2 cellular contexts compared by ENCODE assay signal in genomic region chr7:159148430-159149395, GRCh38.
A peak's percentile ranks its signal among the peaks of the same experiment; 100 is the strongest.
TF ChIP-seq lines count a peak whose summit lies in the region.

No MANE protein-coding gene starts in this region.

TF ChIP-seq in GM23338, 12 proteins besides CTCF, POLR2A, EP300 and RAD21:
- no peak for TF ChIP-seq REST (IDR thresholded peaks at IDR 0.05; ENCODE audit: unreplicated experiment)
- TF ChIP-seq CREB1 (CRISPR knock-in tag; IDR thresholded peaks at IDR 0.05; ENCODE audit: low read depth): no peak
- TF ChIP-seq, protein P1, sequence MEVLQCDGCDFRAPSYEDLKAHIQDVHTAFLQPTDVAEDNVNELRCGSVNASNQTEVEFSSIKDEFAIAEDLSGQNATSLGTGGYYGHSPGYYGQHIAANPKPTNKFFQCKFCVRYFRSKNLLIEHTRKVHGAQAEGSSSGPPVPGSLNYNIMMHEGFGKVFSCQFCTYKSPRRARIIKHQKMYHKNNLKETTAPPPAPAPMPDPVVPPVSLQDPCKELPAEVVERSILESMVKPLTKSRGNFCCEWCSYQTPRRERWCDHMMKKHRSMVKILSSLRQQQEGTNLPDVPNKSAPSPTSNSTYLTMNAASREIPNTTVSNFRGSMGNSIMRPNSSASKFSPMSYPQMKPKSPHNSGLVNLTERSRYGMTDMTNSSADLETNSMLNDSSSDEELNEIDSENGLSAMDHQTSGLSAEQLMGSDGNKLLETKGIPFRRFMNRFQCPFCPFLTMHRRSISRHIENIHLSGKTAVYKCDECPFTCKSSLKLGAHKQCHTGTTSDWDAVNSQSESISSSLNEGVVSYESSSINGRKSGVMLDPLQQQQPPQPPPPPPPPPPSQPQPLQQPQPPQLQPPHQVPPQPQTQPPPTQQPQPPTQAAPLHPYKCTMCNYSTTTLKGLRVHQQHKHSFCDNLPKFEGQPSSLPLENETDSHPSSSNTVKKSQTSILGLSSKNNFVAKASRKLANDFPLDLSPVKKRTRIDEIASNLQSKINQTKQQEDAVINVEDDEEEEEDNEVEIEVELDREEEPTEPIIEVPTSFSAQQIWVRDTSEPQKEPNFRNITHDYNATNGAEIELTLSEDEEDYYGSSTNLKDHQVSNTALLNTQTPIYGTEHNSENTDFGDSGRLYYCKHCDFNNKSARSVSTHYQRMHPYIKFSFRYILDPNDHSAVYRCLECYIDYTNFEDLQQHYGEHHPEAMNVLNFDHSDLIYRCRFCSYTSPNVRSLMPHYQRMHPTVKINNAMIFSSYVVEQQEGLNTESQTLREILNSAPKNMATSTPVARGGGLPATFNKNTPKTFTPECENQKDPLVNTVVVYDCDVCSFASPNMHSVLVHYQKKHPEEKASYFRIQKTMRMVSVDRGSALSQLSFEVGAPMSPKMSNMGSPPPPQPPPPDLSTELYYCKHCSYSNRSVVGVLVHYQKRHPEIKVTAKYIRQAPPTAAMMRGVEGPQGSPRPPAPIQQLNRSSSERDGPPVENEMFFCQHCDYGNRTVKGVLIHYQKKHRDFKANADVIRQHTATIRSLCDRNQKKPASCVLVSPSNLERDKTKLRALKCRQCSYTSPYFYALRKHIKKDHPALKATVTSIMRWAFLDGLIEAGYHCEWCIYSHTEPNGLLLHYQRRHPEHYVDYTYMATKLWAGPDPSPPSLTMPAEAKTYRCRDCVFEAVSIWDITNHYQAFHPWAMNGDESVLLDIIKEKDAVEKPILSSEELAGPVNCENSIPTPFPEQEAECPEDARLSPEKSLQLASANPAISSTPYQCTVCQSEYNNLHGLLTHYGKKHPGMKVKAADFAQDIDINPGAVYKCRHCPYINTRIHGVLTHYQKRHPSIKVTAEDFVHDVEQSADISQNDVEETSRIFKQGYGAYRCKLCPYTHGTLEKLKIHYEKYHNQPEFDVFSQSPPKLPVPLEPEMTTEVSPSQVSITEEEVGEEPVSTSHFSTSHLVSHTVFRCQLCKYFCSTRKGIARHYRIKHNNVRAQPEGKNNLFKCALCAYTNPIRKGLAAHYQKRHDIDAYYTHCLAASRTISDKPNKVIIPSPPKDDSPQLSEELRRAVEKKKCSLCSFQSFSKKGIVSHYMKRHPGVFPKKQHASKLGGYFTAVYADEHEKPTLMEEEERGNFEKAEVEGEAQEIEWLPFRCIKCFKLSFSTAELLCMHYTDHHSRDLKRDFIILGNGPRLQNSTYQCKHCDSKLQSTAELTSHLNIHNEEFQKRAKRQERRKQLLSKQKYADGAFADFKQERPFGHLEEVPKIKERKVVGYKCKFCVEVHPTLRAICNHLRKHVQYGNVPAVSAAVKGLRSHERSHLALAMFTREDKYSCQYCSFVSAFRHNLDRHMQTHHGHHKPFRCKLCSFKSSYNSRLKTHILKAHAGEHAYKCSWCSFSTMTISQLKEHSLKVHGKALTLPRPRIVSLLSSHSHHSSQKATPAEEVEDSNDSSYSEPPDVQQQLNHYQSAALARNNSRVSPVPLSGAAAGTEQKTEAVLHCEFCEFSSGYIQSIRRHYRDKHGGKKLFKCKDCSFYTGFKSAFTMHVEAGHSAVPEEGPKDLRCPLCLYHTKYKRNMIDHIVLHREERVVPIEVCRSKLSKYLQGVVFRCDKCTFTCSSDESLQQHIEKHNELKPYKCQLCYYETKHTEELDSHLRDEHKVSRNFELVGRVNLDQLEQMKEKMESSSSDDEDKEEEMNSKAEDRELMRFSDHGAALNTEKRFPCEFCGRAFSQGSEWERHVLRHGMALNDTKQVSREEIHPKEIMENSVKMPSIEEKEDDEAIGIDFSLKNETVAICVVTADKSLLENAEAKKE (CRISPR knock-in tag; IDR thresholded peaks at IDR 0.05): no peak
- no peak for TF ChIP-seq ZNF114 (CRISPR knock-in tag; IDR thresholded peaks at IDR 0.05)

TF ChIP-seq in H1, 55 proteins besides CTCF, POLR2A, EP300 and RAD21:
- no peak for TF ChIP-seq NRF1 (IDR thresholded peaks at IDR 0.05; ENCODE audit: low read depth, low read length)
- TF ChIP-seq, protein P2, sequence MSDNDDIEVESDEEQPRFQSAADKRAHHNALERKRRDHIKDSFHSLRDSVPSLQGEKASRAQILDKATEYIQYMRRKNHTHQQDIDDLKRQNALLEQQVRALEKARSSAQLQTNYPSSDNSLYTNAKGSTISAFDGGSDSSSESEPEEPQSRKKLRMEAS (IDR thresholded peaks at IDR 0.05): 0 out of 2 replicates have a peak, but pooled peaks have one; percentile 14
- TF ChIP-seq EGR1 (IDR thresholded peaks at IDR 0.05; ENCODE audit: borderline replicate concordance, low read depth, low read length): no peak
